Comparison of ENCODE assay signal across 18 cellular contexts in the genomic region with DNA sequence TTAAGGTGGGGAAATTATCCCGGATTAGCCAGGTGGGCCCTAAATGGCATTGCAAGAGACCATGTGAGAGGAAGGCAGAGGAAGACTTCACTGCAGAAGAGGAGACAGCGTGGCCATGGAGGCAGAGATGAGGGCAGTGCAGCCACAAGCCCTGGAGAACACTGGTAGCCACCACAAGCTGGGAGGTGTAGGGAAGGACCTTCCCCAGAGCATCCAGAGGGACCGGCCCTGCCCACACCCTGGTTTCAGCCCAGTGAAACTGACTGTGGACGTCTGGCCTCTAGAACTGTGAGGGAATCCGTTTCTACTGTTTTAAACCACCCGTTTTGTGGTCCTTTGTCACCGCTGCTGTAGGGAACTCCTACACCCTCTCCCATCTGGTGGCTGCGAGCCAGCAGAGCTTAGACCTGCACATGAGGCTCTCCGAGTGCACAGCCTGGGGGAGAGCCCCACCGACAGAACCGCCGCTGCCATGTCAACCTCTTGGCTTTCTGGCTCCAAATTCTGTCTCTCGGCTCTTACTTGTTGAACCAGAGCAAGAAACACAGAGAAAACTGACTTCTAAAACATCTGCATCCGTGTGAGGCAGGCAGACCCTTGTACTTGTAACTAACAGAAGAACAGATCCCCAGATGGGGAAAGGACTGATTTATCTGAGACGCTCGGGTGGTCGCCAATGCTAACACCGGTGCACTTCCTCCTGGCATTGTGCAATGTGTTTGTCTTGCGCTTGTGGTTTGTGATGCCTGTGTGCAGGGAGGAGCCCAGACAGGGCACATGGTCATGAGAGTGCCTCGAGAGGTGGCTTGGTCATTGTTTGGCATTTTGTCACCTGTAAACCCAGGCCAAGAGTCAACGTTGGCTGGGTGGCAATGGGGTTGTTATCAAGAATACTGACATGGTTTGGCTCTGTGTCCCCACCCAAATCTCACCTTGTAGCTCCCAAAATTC.
DNase-seq lines count a peak whose midpoint lies in the region; ATAC-seq, FAIRE-seq and TF ChIP-seq lines count a peak whose summit lies in the region.
"Had no signal": no experiment of that assay in that cellular context is flagged by ENCODE, and none has a peak within 500 bp of the region (broad histone marks: within the 10 kb centered on the region; RNA-seq: fewer than 3 reads in every experiment).

No MANE protein-coding gene starts in this region.

- H3K4me1 ChIP-seq in DND-41 (ENCODE audit: insufficient read depth, low read length): no peaks in the 10 kb centered on the region
- H3K4me1 ChIP-seq: gastrocnemius medialis had no signal

- no peak overlapping the region for H2AFZ ChIP-seq in DND-41 (ENCODE audit: low read depth, low read length)

- peaks cover 4 to 13% of the 10 kb centered on the region in 2 donors for H3K27me3 Mint-ChIP-seq in stimulated activated naive B cell treated with anti-CD40 and anti-IgM and Interleukin-4, amounts not matched to agents 10 μg/mL and 1 μg/mL and 100 μg/mL, for 72 hours

- no peak overlapping the region for H3K4me3 Mint-ChIP-seq in stimulated activated naive B cell treated with anti-CD40 and anti-IgM and Interleukin-4, amounts not matched to agents 10 μg/mL and 1 μg/mL and 100 μg/mL, for 72 hours
- H3K4me3 Mint-ChIP-seq: activated B cell treated with CpG ODN at 0.5 μM for 24 hours; B cell; natural killer cell treated with Interleukin-12 subunit alpha and Interleukin-12 subunit beta and Interleukin-15 and Interleukin-18, amount 100 ng/mL, for 72 hours had no signal

- H3K27ac ChIP-seq in DND-41 (ENCODE audit: low read length): no peak overlapping the region
- H3K27ac ChIP-seq: gastrocnemius medialis had no signal

- no peak overlapping the region for H3K4me3 ChIP-seq in DND-41 (ENCODE audit: low read depth in 1 of 2, low read length in 2 of 2)
- H3K4me3 ChIP-seq: gastrocnemius medialis had no signal

- H3K9me3 ChIP-seq in DND-41 (ENCODE audit: insufficient read depth, low read length, severe bottlenecking): no peaks in the 10 kb centered on the region
- H3K9me3 ChIP-seq: gastrocnemius medialis had no signal

- H3K9ac ChIP-seq in DND-41 (ENCODE audit: low read depth, low read length): no peak overlapping the region

- H3K36me3 ChIP-seq in DND-41 (ENCODE audit: insufficient read depth, low read length): no peaks in the 10 kb centered on the region
- H3K36me3 ChIP-seq: gastrocnemius medialis had no signal

- 0 out of 3 replicates have a peak, but pooled peaks have one; percentile 40 for ATAC-seq in DND-41 (ENCODE audit: insufficient read depth, low read depth)
- ATAC-seq in stimulated activated naive B cell treated with anti-CD40 and anti-IgM and Interleukin-4, amounts not matched to agents 10 μg/mL and 1 μg/mL and 100 μg/mL, for 72 hours (replicated peaks): peak; percentile 34 to 35
- no peak for ATAC-seq in HG03045 (IDR thresholded peaks at IDR 0.05; ENCODE audit: unreplicated experiment)
- ATAC-seq: gastrocnemius medialis had no signal

- no peak for TF ChIP-seq POLR2A in GM12892 (IDR thresholded peaks at IDR 0.05; ENCODE audit: low read depth, low read length)

- H3K79me2 ChIP-seq in DND-41 (ENCODE audit: insufficient read depth, low read length): no peaks in the 10 kb centered on the region

- H3K4me1 Mint-ChIP-seq in stimulated activated naive B cell treated with anti-CD40 and anti-IgM and Interleukin-4, amounts not matched to agents 10 μg/mL and 1 μg/mL and 100 μg/mL, for 72 hours: peaks cover 6 to 9% of the 10 kb centered on the region in 2 donors

- no peak for FAIRE-seq in GM12892 (lab: Jason Lieb, UNC)

- no peaks in the 10 kb centered on the region for H3K9me3 Mint-ChIP-seq in stimulated activated naive B cell treated with anti-CD40 and anti-IgM and Interleukin-4, amounts not matched to agents 10 μg/mL and 1 μg/mL and 100 μg/mL, for 72 hours
- H3K9me3 Mint-ChIP-seq: activated B cell treated with CpG ODN at 0.5 μM for 24 hours; natural killer cell treated with Interleukin-12 subunit alpha and Interleukin-12 subunit beta and Interleukin-15 and Interleukin-18, amount 100 ng/mL, for 72 hours had no signal

- DNase-seq in DND-41: no peak
- peak; percentile 93 for DNase-seq in NCI-H2029 (lab: John Stamatoyannopoulos, UW)
- DNase-seq in glomerular visceral epithelial cell (ENCODE audit: extremely low spot score): peak; percentile 24
- DNase-seq in stimulated activated naive B cell treated with anti-CD40 and anti-IgM and Interleukin-4, amounts not matched to agents 10 μg/mL and 1 μg/mL and 100 μg/mL, for 72 hours: no peak
- no peak for DNase-seq in stimulated activated naive CD4-positive, alpha-beta T cell (lab: John Stamatoyannopoulos, UW)
- DNase-seq in GM12892 (ENCODE audit: insufficient read length): no peak
- DNase-seq: activated B cell treated with CpG ODN at 0.5 μM for 24 hours, activated gamma-delta T cell treated with Interleukin-2 at 50 U/mL for 16 hours, amygdala, DMS79, gastrocnemius medialis, NCI-H1417, NCI-H446, SIG-M5, T-helper 2 cell had no signal

- H3K27ac Mint-ChIP-seq in stimulated activated naive B cell treated with anti-CD40 and anti-IgM and Interleukin-4, amounts not matched to agents 10 μg/mL and 1 μg/mL and 100 μg/mL, for 72 hours: no peak overlapping the region
- H3K27ac Mint-ChIP-seq: activated B cell treated with CpG ODN at 0.5 μM for 24 hours; B cell; natural killer cell treated with Interleukin-12 subunit alpha and Interleukin-12 subunit beta and Interleukin-15 and Interleukin-18, amount 100 ng/mL, for 72 hours had no signal

- TF ChIP-seq CTCF in DND-41 (IDR thresholded peaks at IDR 0.05; ENCODE audit: borderline replicate concordance, extremely low read depth, low read length, poor library complexity, severe bottlenecking): no peak

- no peaks in the 10 kb centered on the region for H3K27me3 ChIP-seq in DND-41 (ENCODE audit: insufficient read depth, low read length, poor library complexity)
- H3K27me3 ChIP-seq: gastrocnemius medialis had no signal

- no peaks in the 10 kb centered on the region for H3K36me3 Mint-ChIP-seq in stimulated activated naive B cell treated with anti-CD40 and anti-IgM and Interleukin-4, amounts not matched to agents 10 μg/mL and 1 μg/mL and 100 μg/mL, for 72 hours
- H3K36me3 Mint-ChIP-seq: natural killer cell treated with Interleukin-12 subunit alpha and Interleukin-12 subunit beta and Interleukin-15 and Interleukin-18, amount 100 ng/mL, for 72 hours had no signal

- no peak overlapping the region for H3K4me2 ChIP-seq in DND-41 (ENCODE audit: insufficient read depth, low read length)

- H4K20me1 ChIP-seq in DND-41 (ENCODE audit: insufficient read depth, low read length): no peaks in the 10 kb centered on the region

Comparison
In these comparisons a context has a peak if more than half of its experiments do, and no peak if none do; other contexts are left out.
1. DNase-seq: peak in NCI-H2029 (single experiment) and glomerular visceral epithelial cell (single experiment); none in DND-41 (single experiment), stimulated activated naive B cell treated with anti-CD40 and anti-IgM and Interleukin-4, amounts not matched to agents 10 μg/mL and 1 μg/mL and 100 μg/mL, for 72 hours (single experiment), stimulated activated naive CD4-positive, alpha-beta T cell (0 of 6) and GM12892 (single experiment).